Comparison of ENCODE assay signal across 11 cellular contexts in genomic region chr15:38307251-38307650, GRCh38.
"Had no signal": no experiment of that assay in that cellular context is flagged by ENCODE, and none has a peak within 500 bp of the region (broad histone marks: within the 10 kb centered on the region; RNA-seq: fewer than 3 reads in every experiment).

No MANE protein-coding gene starts in this region.

- ATAC-seq: activated T-helper 17 cell treated with anti-CD3 and anti-CD28 coated beads, Interleukin-2, amount 50 U/mL, for 72 hours; T-helper 17 cell had no signal

- H3K27ac Mint-ChIP-seq: activated naive CD4-positive, alpha-beta T cell treated with anti-CD3 and anti-CD28 coated beads, Interleukin-2, amount 10 ng/mL, durations not matched to agents 7 days and 5 days; activated T-helper 17 cell treated with anti-CD3 and anti-CD28 coated beads, Interleukin-2, amount 50 U/mL, for 72 hours; T-helper 17 cell had no signal

- H3K27ac ChIP-seq: coronary artery, ovary, vagina had no signal

- H3K27me3 ChIP-seq: ovary, vagina had no signal

- H3K36me3 Mint-ChIP-seq: activated naive CD4-positive, alpha-beta T cell treated with anti-CD3 and anti-CD28 coated beads, Interleukin-2, amount 10 ng/mL, durations not matched to agents 7 days and 5 days had no signal

- H3K9me3 Mint-ChIP-seq: activated naive CD4-positive, alpha-beta T cell treated with anti-CD3 and anti-CD28 coated beads, Interleukin-2, amount 10 ng/mL, durations not matched to agents 7 days and 5 days; activated T-helper 17 cell treated with anti-CD3 and anti-CD28 coated beads, Interleukin-2, amount 50 U/mL, for 72 hours; immature natural killer cell had no signal

- DNase-seq: activated CD4-positive, alpha-beta T cell treated with anti-CD3 and anti-CD28 coated beads, Interleukin-2, amount 50 U/mL, for 1 hour; activated naive CD4-positive, alpha-beta T cell treated with anti-CD3 and anti-CD28 coated beads, Interleukin-2, amount 10 ng/mL, durations not matched to agents 7 days and 5 days; activated T-cell treated with anti-CD3 and anti-CD28 coated beads for 4 hours; caudate nucleus; immature natural killer cell; ovary; T-helper 17 cell had no signal

- H3K4me3 ChIP-seq: coronary artery, ovary, vagina had no signal

- H3K36me3 ChIP-seq: ovary, vagina had no signal

- H3K9me3 ChIP-seq: ovary, vagina had no signal

- H3K4me3 Mint-ChIP-seq: activated naive CD4-positive, alpha-beta T cell treated with anti-CD3 and anti-CD28 coated beads, Interleukin-2, amount 10 ng/mL, durations not matched to agents 7 days and 5 days; activated T-helper 17 cell treated with anti-CD3 and anti-CD28 coated beads, Interleukin-2, amount 50 U/mL, for 72 hours; neural crest cell; T-helper 17 cell had no signal
